Comparison of ENCODE assay signal across 24 cellular contexts in genomic region chr22:22122348-22123117, GRCh38.
"Had no signal": no experiment of that assay in that cellular context is flagged by ENCODE, and none has a peak within 500 bp of the region (broad histone marks: within the 10 kb centered on the region; RNA-seq: fewer than 3 reads in every experiment).

No MANE protein-coding gene starts in this region.

- H3K27ac ChIP-seq: HL-60, RWPE1 had no signal

- H3K4me2 ChIP-seq: SK-N-SH had no signal

- H3K27me3 ChIP-seq: MG63 had no signal

- ATAC-seq: Panc1, PC-3 had no signal

- H3K4me3 ChIP-seq: MG63 had no signal

- DNase-seq: KBM-7, MG63, NCI-H1092, NCI-H1105 treated with DMSO at 0.1 percent for 48 hours, NCI-H1417 treated with DMSO at 0.1 percent for 48 hours, NCI-H1694 treated with DMSO at 0.1 percent for 48 hours, NCI-H1930, NCI-H2081, NCI-H2107, NCI-H2171, NCI-H226, NCI-H446, NCI-H510A, NCI-H524 treated with DMSO at 0.1 percent for 48 hours, NCI-H774, PC-3, SHP77, SK-N-SH, SW 1271 had no signal

- H3K9me3 Mint-ChIP-seq: IgD-negative memory B cell had no signal

- H3K27me3 Mint-ChIP-seq: IgD-negative memory B cell had no signal

- H3K9ac ChIP-seq: SK-N-SH had no signal

- H3K36me3 ChIP-seq: MG63 had no signal

- H3K27ac Mint-ChIP-seq: IgD-negative memory B cell had no signal

- H3K9me3 ChIP-seq: MG63, SK-N-SH had no signal

- FAIRE-seq: HTR-8/SVneo had no signal

- H3K36me3 Mint-ChIP-seq: IgD-negative memory B cell had no signal
